Comparison of ENCODE assay signal across 21 cellular contexts in the genomic region with DNA sequence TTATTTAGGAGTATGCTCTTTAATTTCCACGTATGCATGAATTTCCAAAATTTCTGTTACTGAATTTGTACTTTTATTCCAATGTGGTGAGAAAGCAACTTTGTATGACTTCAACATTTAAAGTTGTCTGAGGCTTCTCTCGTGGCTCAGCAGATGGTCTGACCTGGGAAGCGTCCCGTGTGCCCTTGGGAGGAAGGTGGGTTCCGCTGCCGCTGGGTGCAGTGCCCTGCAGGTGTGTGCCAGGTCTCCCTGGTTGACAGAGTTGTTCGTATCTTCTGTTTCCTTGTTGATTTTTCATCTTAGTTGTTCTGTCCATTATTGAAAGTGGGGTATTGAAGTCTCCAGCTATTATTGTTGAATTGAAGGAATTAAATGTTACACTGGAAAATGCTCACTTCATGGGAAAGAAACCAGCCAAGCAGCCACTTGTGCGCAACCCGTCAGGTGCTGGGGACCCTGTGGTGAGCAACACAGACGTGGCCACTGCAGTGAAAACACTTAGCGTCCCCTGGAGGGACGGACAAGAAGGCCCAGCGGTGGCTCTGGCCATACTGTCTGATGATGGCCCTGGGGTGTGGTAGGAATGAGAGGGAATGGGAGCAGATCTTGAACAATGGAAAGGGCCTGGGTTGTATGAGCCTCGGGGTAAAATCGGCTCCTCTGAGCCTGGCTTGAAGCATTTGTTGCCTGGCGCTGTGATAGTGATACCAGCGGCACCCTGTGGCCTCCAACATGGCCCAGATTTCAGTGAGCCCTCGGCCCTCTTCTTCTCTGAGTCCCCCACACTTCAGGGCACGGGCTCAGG. TPM values are rescaled to one million over a fixed set of nuclear protein-coding genes. Genes with fewer than 3 reads are reported as not detected.
DNase-seq lines count a peak whose midpoint lies in the region; ATAC-seq and TF ChIP-seq lines count a peak whose summit lies in the region.
"Had no signal": no experiment of that assay in that cellular context is flagged by ENCODE, and none has a peak within 500 bp of the region (broad histone marks: within the 10 kb centered on the region; RNA-seq: fewer than 3 reads in every experiment).

No MANE protein-coding gene starts in this region.

- H3K27me3 ChIP-seq in sigmoid colon (no peaks in the 10 kb centered on the region), GM23338 (ENCODE audit: insufficient read depth) (no peaks in the 10 kb centered on the region)

- H3K9me3 Mint-ChIP-seq in activated CD4-positive, alpha-beta T cell treated with anti-CD3 and anti-CD28 coated beads, Interleukin-2, amount 10 ng/mL, durations not matched to agents 24 days and 14 days: no peaks in the 10 kb centered on the region
- peaks cover 3% of the 10 kb centered on the region for H3K9me3 Mint-ChIP-seq in chondrocyte (ENCODE audit: low read depth)
- H3K9me3 Mint-ChIP-seq in GM23338: 0 out of 3 replicates have a peak, but pooled peaks cover 3% of the 10 kb centered on the region
- H3K9me3 Mint-ChIP-seq: IgD-negative memory B cell had no signal

- no peak for TF ChIP-seq POLR2A in sigmoid colon (IDR thresholded peaks at IDR 0.05)

- H3K27ac ChIP-seq in sigmoid colon: no peak overlapping the region
- no peak overlapping the region for H3K27ac ChIP-seq in GM23338 (ENCODE audit: low read depth)

- no peak overlapping the region for H3K4me2 ChIP-seq in GM23338

- peaks cover 79% of the 10 kb centered on the region for H3K36me3 Mint-ChIP-seq in activated CD4-positive, alpha-beta T cell treated with anti-CD3 and anti-CD28 coated beads, Interleukin-2, amount 10 ng/mL, durations not matched to agents 24 days and 14 days (ENCODE audit: low read depth)
- H3K36me3 Mint-ChIP-seq in chondrocyte (ENCODE audit: low read depth) (peaks cover 56% of the 10 kb centered on the region), GM23338 (ENCODE audit: low read depth) (peaks cover 49% of the 10 kb centered on the region)

- peak overlapping the region; percentile 56 for H3K27ac Mint-ChIP-seq in activated CD4-positive, alpha-beta T cell treated with anti-CD3 and anti-CD28 coated beads, Interleukin-2, amount 10 ng/mL, durations not matched to agents 24 days and 14 days
- H3K27ac Mint-ChIP-seq in chondrocyte (ENCODE audit: unreplicated experiment) (no peak overlapping the region), GM23338 (no peak overlapping the region)

- no peaks in the 10 kb centered on the region for H3K9me2 ChIP-seq in GM23338 (ENCODE audit: insufficient read depth)

- no peaks in the 10 kb centered on the region for H3K27me3 Mint-ChIP-seq in activated CD4-positive, alpha-beta T cell treated with anti-CD3 and anti-CD28 coated beads, Interleukin-2, amount 10 ng/mL, durations not matched to agents 24 days and 14 days
- no peaks in the 10 kb centered on the region for H3K27me3 Mint-ChIP-seq in chondrocyte (ENCODE audit: low read depth)
- peaks cover 10% of the 10 kb centered on the region for H3K27me3 Mint-ChIP-seq in GM23338 (ENCODE audit: insufficient read depth, low read depth, poor library complexity)
- H3K27me3 Mint-ChIP-seq: IgD-negative memory B cell had no signal

- intact Hi-C loops in activated CD4-positive, alpha-beta T cell treated with anti-CD3 and anti-CD28 coated beads, Interleukin-2, amount 10 ng/mL, durations not matched to agents 24 days and 14 days (cut with micrococcal nuclease): no loop called here
- intact Hi-C loops in sigmoid colon (cut with DNase I): no loop called here

- DNase-seq in activated CD4-positive, alpha-beta T cell treated with anti-CD3 and anti-CD28 coated beads, Interleukin-2, amount 10 ng/mL, durations not matched to agents 24 days and 14 days: no peak
- DNase-seq in activated CD4-positive, alpha-beta T cell treated with anti-CD3 and anti-CD28 coated beads, Interleukin-2, amount 50 U/mL, for 48 hours: no peak
- DNase-seq in ELF-1 (ENCODE audit: low read depth, low spot score) (peak; percentile 50), chondrocyte (ENCODE audit: low spot score) (peak; percentile 61), sigmoid colon (peak; percentile 39), GM23338 (ENCODE audit: low spot score) (no peak), NCI-H2227 (lab: John Stamatoyannopoulos, UW; ENCODE audit: unreplicated experiment) (no peak)
- DNase-seq: 8988T, C1 segment of cervical spinal cord, COR-L47, DMS53, NCI-H1048, NCI-H146, NCI-H2081 treated with DMSO at 0.1 percent for 48 hours, NCI-H748 treated with DMSO at 0.1 percent for 48 hours, SHP77 had no signal

- TF ChIP-seq CTCF in chondrocyte (IDR thresholded peaks at IDR 0.05): no peak
- no peak for TF ChIP-seq CTCF in sigmoid colon (IDR thresholded peaks at IDR 0.05)
- no peak for TF ChIP-seq CTCF in GM23338 (conservative IDR thresholded peaks at IDR 0.05; ENCODE audit: low read depth in 2 of 2)

- no peaks in the 10 kb centered on the region for H3K4me1 ChIP-seq in sigmoid colon
- H3K4me1 ChIP-seq in GM23338 (ENCODE audit: insufficient read depth): no peaks in the 10 kb centered on the region
- H3K4me1 ChIP-seq: HAP-1 had no signal

- H3K9me3 ChIP-seq in sigmoid colon: no peaks in the 10 kb centered on the region
- H3K9me3 ChIP-seq: HAP-1 had no signal

- H3K4me3 Mint-ChIP-seq in activated CD4-positive, alpha-beta T cell treated with anti-CD3 and anti-CD28 coated beads, Interleukin-2, amount 10 ng/mL, durations not matched to agents 24 days and 14 days: no peak overlapping the region
- H3K4me3 Mint-ChIP-seq in chondrocyte (ENCODE audit: unreplicated experiment) (no peak overlapping the region), GM23338 (no peak overlapping the region)
- H3K4me3 Mint-ChIP-seq: IgD-negative memory B cell had no signal

- H3K4me3 ChIP-seq in sigmoid colon (no peak overlapping the region), GM23338 (no peak overlapping the region)
- H3K4me3 ChIP-seq: GM12878, HAP-1 had no signal

- no peak for TF ChIP-seq EP300 in sigmoid colon (IDR thresholded peaks at IDR 0.05)

- H3K36me3 ChIP-seq in sigmoid colon: peaks cover 9 to 98% (median 55%) of the 10 kb centered on the region in 4 donors
- peaks cover 8% of the 10 kb centered on the region; the same call in 1 of the 2 replicates for H3K36me3 ChIP-seq in GM23338 (ENCODE audit: insufficient read depth)

- H2AFZ ChIP-seq in GM23338: no peak overlapping the region

- WGBS in sigmoid colon, 2 donors: 89 to 95% methylated on average over 19 of the region's 19 CpGs

- no peaks in the 10 kb centered on the region; the same call in 1 of the 2 replicates for H4K20me1 ChIP-seq in GM23338 (replicated peaks; ENCODE audit: insufficient read depth)

- H3K79me2 ChIP-seq in GM23338 (replicated peaks; ENCODE audit: insufficient read depth): no peaks in the 10 kb centered on the region

- ATAC-seq in GM23338 (no peak), HG02763 (IDR thresholded peaks at IDR 0.05; ENCODE audit: unreplicated experiment) (no peak)
- ATAC-seq: GM12878 had no signal

- H3F3A ChIP-seq in GM23338 (replicated peaks; ENCODE audit: low read depth): no peaks in the 10 kb centered on the region

- peaks cover 6% of the 10 kb centered on the region for H3K4me1 Mint-ChIP-seq in activated CD4-positive, alpha-beta T cell treated with anti-CD3 and anti-CD28 coated beads, Interleukin-2, amount 10 ng/mL, durations not matched to agents 24 days and 14 days
- H3K4me1 Mint-ChIP-seq in chondrocyte (ENCODE audit: low read depth) (peaks cover 5% of the 10 kb centered on the region), GM23338 (no peaks in the 10 kb centered on the region)

TF ChIP-seq in GM23338, 12 proteins besides CTCF, POLR2A, EP300 and RAD21 (continues in another document):
- TF ChIP-seq STAT1 (IDR thresholded peaks at IDR 0.05; ENCODE audit: unreplicated experiment) (no peak), NANOG (IDR thresholded peaks at IDR 0.05; ENCODE audit: borderline replicate concordance) (no peak)

RNA-seq across cellular contexts. Expression of gene KRTAP5-7, which starts 31.6 kb away (rescaled TPM):
- total RNA-seq in activated CD4-positive, alpha-beta T cell treated with anti-CD3 and anti-CD28 coated beads, Interleukin-2, amount 10 ng/mL, durations not matched to agents 24 days and 14 days: not detected in 2 replicates
- total RNA-seq in chondrocyte (not detected in 3 replicates), sigmoid colon (under 1 TPM in 1 of 4 donors, not detected in 3; 0.49 TPM)
- polyA plus RNA-seq in sigmoid colon (under 1 TPM in 1 of 3 donors, not detected in 2; 0.32 TPM), GM23338 (2016; fragmentation: Nextera tagmentation; extraction: Ambion mirVana) (not detected in 2 replicates)
- not detected in 2 replicates for total RNA-seq in GM23338 (2014; rRNA removed; shearing (Covaris generic))
- total RNA-seq: GM12878, HT1080 had no signal
- polyA plus RNA-seq: IgD-negative memory B cell had no signal

RNA-seq across cellular contexts. Expression of gene KRTAP5-8, which starts 42.3 kb away (rescaled TPM):
- not detected in 2 replicates for total RNA-seq in activated CD4-positive, alpha-beta T cell treated with anti-CD3 and anti-CD28 coated beads, Interleukin-2, amount 10 ng/mL, durations not matched to agents 24 days and 14 days
- total RNA-seq in chondrocyte: not detected in 3 replicates
- total RNA-seq in sigmoid colon: not detected
- polyA plus RNA-seq in sigmoid colon: under 1 TPM in 1 of 3 donors, not detected in 2; 0.29 TPM
- not detected in 2 replicates for total RNA-seq in GM23338 (2014; rRNA removed; shearing (Covaris generic))
- not detected in 2 replicates for polyA plus RNA-seq in GM23338 (2016; fragmentation: Nextera tagmentation; extraction: Ambion mirVana)
- total RNA-seq: HT1080 had no signal
- polyA plus RNA-seq: IgD-negative memory B cell had no signal

RNA-seq across cellular contexts. Expression of gene NADSYN1, which starts 42.5 kb away (rescaled TPM):
- 101 and 109 TPM in 2 replicates for total RNA-seq in activated CD4-positive, alpha-beta T cell treated with anti-CD3 and anti-CD28 coated beads, Interleukin-2, amount 10 ng/mL, durations not matched to agents 24 days and 14 days
- total RNA-seq in chondrocyte (38.8 to 47.5 TPM (median 41.4 TPM) in 3 replicates), sigmoid colon (10 to 100 TPM; 24.6 to 72.0 (median 38.3) TPM)
- polyA plus RNA-seq in sigmoid colon (100 to 1,000 TPM in 1 of 3 donors, 10 to 100 TPM in 2; 31.8 to 136 (median 42.5) TPM), GM23338 (2016; fragmentation: Nextera tagmentation; extraction: Ambion mirVana) (32.5 and 35.6 TPM in 2 replicates)
- 50.4 and 54.9 TPM in 2 replicates for total RNA-seq in GM23338 (2014; rRNA removed; shearing (Covaris generic))

RNA-seq across cellular contexts. Expression of gene DHCR7, which starts 47.3 kb away (rescaled TPM):
- total RNA-seq in activated CD4-positive, alpha-beta T cell treated with anti-CD3 and anti-CD28 coated beads, Interleukin-2, amount 10 ng/mL, durations not matched to agents 24 days and 14 days: 112 and 116 TPM in 2 replicates
- 44.4 to 58.7 TPM (median 57.5 TPM) in 3 replicates for total RNA-seq in chondrocyte
- total RNA-seq in sigmoid colon: 1 to 10 TPM; 4.1 to 7.5 (median 5.3) TPM
- polyA plus RNA-seq in sigmoid colon: 10 to 100 TPM in 1 of 3 donors, 1 to 10 TPM in 2; 2.4 to 54.2 (median 8.8) TPM
- total RNA-seq in GM23338 (2014; rRNA removed; shearing (Covaris generic)): 166 and 175 TPM in 2 replicates
- 84.0 and 91.3 TPM in 2 replicates for polyA plus RNA-seq in GM23338 (2016; fragmentation: Nextera tagmentation; extraction: Ambion mirVana)

RNA-seq across cellular contexts. Expression of gene KRTAP5-9, which starts 52.7 kb away (rescaled TPM):
- total RNA-seq in activated CD4-positive, alpha-beta T cell treated with anti-CD3 and anti-CD28 coated beads, Interleukin-2, amount 10 ng/mL, durations not matched to agents 24 days and 14 days: not detected in 2 replicates
- total RNA-seq in chondrocyte (0.20 to 0.36 TPM in 2 of 3 replicates, not detected in the other), sigmoid colon (under 1 TPM in 1 of 4 donors, not detected in 3; 0.66 TPM)
- polyA plus RNA-seq in sigmoid colon (under 1 TPM in 1 of 3 donors, not detected in 2; 0.52 TPM), GM23338 (2016; fragmentation: Nextera tagmentation; extraction: Ambion mirVana) (0.24 TPM in 1 of 2 replicates, not detected in the other)
- total RNA-seq in GM23338 (2014; rRNA removed; shearing (Covaris generic)): not detected in 2 replicates
- total RNA-seq: HT1080 had no signal
- polyA plus RNA-seq: IgD-negative memory B cell had no signal

Comparison
In these comparisons a context has a peak if more than half of its experiments do, and no peak if none do; other contexts are left out.
1. DNase-seq: peak in ELF-1 (single experiment), chondrocyte (single experiment) and sigmoid colon (single experiment); none in activated CD4-positive, alpha-beta T cell treated with anti-CD3 and anti-CD28 coated beads, Interleukin-2, amount 10 ng/mL, durations not matched to agents 24 days and 14 days (single experiment), activated CD4-positive, alpha-beta T cell treated with anti-CD3 and anti-CD28 coated beads, Interleukin-2, amount 50 U/mL, for 48 hours (0 of 2), GM23338 (single experiment) and NCI-H2227 (single experiment).